Comparison of ENCODE assay signal across 18 cellular contexts in genomic region chr2:202016579-202017227, GRCh38. TPM values are rescaled to one million over a fixed set of nuclear protein-coding genes. Genes with fewer than 3 reads are reported as not detected.
DNase-seq lines count a peak whose midpoint lies in the region; ATAC-seq and TF ChIP-seq lines count a peak whose summit lies in the region.
"Had no signal": no experiment of that assay in that cellular context is flagged by ENCODE, and none has a peak within 500 bp of the region (broad histone marks: within the 10 kb centered on the region; RNA-seq: fewer than 3 reads in every experiment).

No MANE protein-coding gene starts in this region.

- H3K27me3 Mint-ChIP-seq in nephron progenitor cell (ENCODE audit: low read depth, poor library complexity), result peaks cover 8% of the 10 kb centered on the region
- peaks cover 26% of the 10 kb centered on the region for H3K27me3 Mint-ChIP-seq in T-helper 2 cell treated with Interferon-gamma antibody and Interleukin-4, amounts not matched to agents 5 μg/mL and 100 μg/mL, for 36 hours (ENCODE audit: low read depth)

- ATAC-seq in heart right ventricle (peak; percentile 66 to 90 (median 79)), GM21723 (IDR thresholded peaks at IDR 0.05; ENCODE audit: unreplicated experiment) (no peak), GM18519 (IDR thresholded peaks at IDR 0.05; ENCODE audit: low FRiP score, unreplicated experiment) (no peak)
- ATAC-seq: K562 had no signal

- in situ Hi-C loops in G401 (cut with HindIII; ENCODE audit: low sequenced_read_pairs), result no loop called here

- WGBS in heart right ventricle, 2 donors, result 70 to 76% methylated on average over 5 of the region's 5 CpGs

- intact Hi-C loops in heart right ventricle (cut with DNase I), result no loop called here

- TF ChIP-seq CTCF in heart right ventricle (IDR thresholded peaks at IDR 0.05), result no peak
- TF ChIP-seq CTCF in nephron progenitor cell (IDR thresholded peaks at IDR 0.05), result no peak

- H3K4me3 Mint-ChIP-seq in nephron progenitor cell, result no peak overlapping the region
- no peak overlapping the region for H3K4me3 Mint-ChIP-seq in T-helper 2 cell treated with Interferon-gamma antibody and Interleukin-4, amounts not matched to agents 5 μg/mL and 100 μg/mL, for 36 hours
- H3K4me3 Mint-ChIP-seq: CD4-positive, CD25-positive, alpha-beta regulatory T cell had no signal

- H3K27ac Mint-ChIP-seq in nephron progenitor cell, result peak overlapping the region; percentile 84
- H3K27ac Mint-ChIP-seq in T-helper 2 cell treated with Interferon-gamma antibody and Interleukin-4, amounts not matched to agents 5 μg/mL and 100 μg/mL, for 36 hours, result no peak overlapping the region
- H3K27ac Mint-ChIP-seq: CD4-positive, CD25-positive, alpha-beta regulatory T cell had no signal

- no peaks in the 10 kb centered on the region for H3K9me3 ChIP-seq in heart right ventricle
- H3K9me3 ChIP-seq: Caco-2 had no signal

- peak overlapping the region in 6 of 10 donors; percentile 43 to 76 (median 56) for H3K27ac ChIP-seq in heart right ventricle
- H3K27ac ChIP-seq: GM23248 had no signal

- H3K36me3 Mint-ChIP-seq in nephron progenitor cell (ENCODE audit: low read depth), result no peaks in the 10 kb centered on the region
- H3K36me3 Mint-ChIP-seq in T-helper 2 cell treated with Interferon-gamma antibody and Interleukin-4, amounts not matched to agents 5 μg/mL and 100 μg/mL, for 36 hours (ENCODE audit: low read depth), result no peaks in the 10 kb centered on the region
- H3K36me3 Mint-ChIP-seq: CD4-positive, CD25-positive, alpha-beta regulatory T cell had no signal

- no peak overlapping the region for H3K4me3 ChIP-seq in heart right ventricle
- H3K4me3 ChIP-seq: GM23248, K562 had no signal

- H3K4me1 ChIP-seq in heart right ventricle, result peaks cover 0 to 48% (median 24%) of the 10 kb centered on the region in 9 donors
- H3K4me1 ChIP-seq: Caco-2 had no signal

- no peaks in the 10 kb centered on the region for H3K9me3 Mint-ChIP-seq in nephron progenitor cell
- H3K9me3 Mint-ChIP-seq in T-helper 2 cell treated with Interferon-gamma antibody and Interleukin-4, amounts not matched to agents 5 μg/mL and 100 μg/mL, for 36 hours, result no peaks in the 10 kb centered on the region
- H3K9me3 Mint-ChIP-seq: CD4-positive, CD25-positive, alpha-beta regulatory T cell had no signal

- peaks cover 0 to 5% (median 0%) of the 10 kb centered on the region in 7 donors for H3K27me3 ChIP-seq in heart right ventricle

- H3K4me1 Mint-ChIP-seq in nephron progenitor cell, result peaks cover 56% of the 10 kb centered on the region
- no peaks in the 10 kb centered on the region for H3K4me1 Mint-ChIP-seq in T-helper 2 cell treated with Interferon-gamma antibody and Interleukin-4, amounts not matched to agents 5 μg/mL and 100 μg/mL, for 36 hours (ENCODE audit: low read depth)
- H3K4me1 Mint-ChIP-seq: CD4-positive, CD25-positive, alpha-beta regulatory T cell had no signal

- DNase-seq in G401 (ENCODE audit: low spot score) (peak; percentile 99), NCI-H446 treated with DMSO at 0.1 percent for 48 hours (lab: John Stamatoyannopoulos, UW) (peak; percentile 52), heart right ventricle (peak; percentile 47 to 64), nephron progenitor cell (no peak), AG20443 (ENCODE audit: low spot score) (no peak)
- no peak for DNase-seq in T-helper 2 cell treated with Interferon-gamma antibody and Interleukin-4, amounts not matched to agents 5 μg/mL and 100 μg/mL, for 36 hours (ENCODE audit: low spot score)
- DNase-seq: Caco-2; CD4-positive, CD25-positive, alpha-beta regulatory T cell; DMS53; GM23248; NCI-H1417 treated with DMSO at 0.1 percent for 48 hours; NCI-H1930; NCI-H2171 treated with DMSO at 0.1 percent for 48 hours; NCI-H510A had no signal

- H3K36me3 ChIP-seq in heart right ventricle, result no peaks in the 10 kb centered on the region

RNA-seq across cellular contexts. Expression of gene FZD7, which starts 17.0 kb away (rescaled TPM):
- total RNA-seq in G401 (2014; rRNA removed; shearing (Covaris generic)), result 17.5 and 18.5 TPM in 2 replicates
- total RNA-seq in heart right ventricle, result 10 to 100 TPM in 9 of 10 donors, 1 to 10 TPM in 1; 9.4 to 51.1 (median 32.3) TPM
- polyA plus RNA-seq in heart right ventricle, result 1 to 10 TPM; 2.3 to 6.6 TPM

RNA-seq across cellular contexts. Expression of gene KIAA2012, which starts 56.4 kb away (rescaled TPM):
- total RNA-seq in G401 (2014; rRNA removed; shearing (Covaris generic)), result not detected in 2 replicates
- total RNA-seq in heart right ventricle, result not detected
- polyA plus RNA-seq in heart right ventricle, result not detected
- total RNA-seq: A673; CD4-positive, CD25-positive, alpha-beta regulatory T cell; GM23248; K562 had no signal
- polyA plus RNA-seq: CD4-positive, CD25-positive, alpha-beta regulatory T cell; K562 had no signal

Comparison
In these comparisons a context has a peak if more than half of its experiments do, and no peak if none do; other contexts are left out.
1. DNase-seq: peak in G401 (single experiment), NCI-H446 treated with DMSO at 0.1 percent for 48 hours (single experiment) and heart right ventricle (2 of 2); none in nephron progenitor cell (single experiment), T-helper 2 cell treated with Interferon-gamma antibody and Interleukin-4, amounts not matched to agents 5 μg/mL and 100 μg/mL, for 36 hours (single experiment) and AG20443 (single experiment).
2. ATAC-seq: peak in heart right ventricle (8 of 8); none in GM21723 (single experiment) and GM18519 (single experiment).